ENCODE assay signal across 1 cellular context in the genomic region with DNA sequence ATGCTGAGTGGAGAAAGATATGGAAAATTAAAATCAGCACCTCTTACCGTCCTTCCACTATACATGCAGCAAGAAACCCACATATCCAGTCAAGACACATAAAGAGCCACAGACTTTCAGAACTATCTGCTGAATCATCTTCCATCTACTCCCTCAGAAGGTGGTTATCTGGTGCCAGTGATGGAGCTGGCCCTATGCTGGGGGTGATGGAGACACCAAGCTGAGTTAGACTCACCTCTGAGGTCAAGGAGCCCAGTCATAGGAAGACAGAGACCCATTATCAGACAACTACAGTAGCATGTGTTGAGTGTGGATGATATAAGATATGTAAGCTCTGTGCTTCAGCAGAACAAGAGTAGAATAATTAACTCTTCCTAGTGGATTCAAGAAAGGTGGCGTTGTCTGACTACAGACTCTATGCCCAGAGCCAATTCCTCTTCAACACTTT.
A peak's percentile ranks its signal among the peaks of the same experiment; 100 is the strongest.
TF ChIP-seq lines count a peak whose summit lies in the region.

No MANE protein-coding gene starts in this region.

TF ChIP-seq in K562, 482 proteins besides CTCF, POLR2A, EP300 and RAD21 (continued from another document and continues in another):
- TF ChIP-seq, protein P1, sequence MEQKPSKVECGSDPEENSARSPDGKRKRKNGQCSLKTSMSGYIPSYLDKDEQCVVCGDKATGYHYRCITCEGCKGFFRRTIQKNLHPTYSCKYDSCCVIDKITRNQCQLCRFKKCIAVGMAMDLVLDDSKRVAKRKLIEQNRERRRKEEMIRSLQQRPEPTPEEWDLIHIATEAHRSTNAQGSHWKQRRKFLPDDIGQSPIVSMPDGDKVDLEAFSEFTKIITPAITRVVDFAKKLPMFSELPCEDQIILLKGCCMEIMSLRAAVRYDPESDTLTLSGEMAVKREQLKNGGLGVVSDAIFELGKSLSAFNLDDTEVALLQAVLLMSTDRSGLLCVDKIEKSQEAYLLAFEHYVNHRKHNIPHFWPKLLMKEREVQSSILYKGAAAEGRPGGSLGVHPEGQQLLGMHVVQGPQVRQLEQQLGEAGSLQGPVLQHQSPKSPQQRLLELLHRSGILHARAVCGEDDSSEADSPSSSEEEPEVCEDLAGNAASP (IDR thresholded peaks at IDR 0.05) = no peak
- TF ChIP-seq MYNN (IDR thresholded peaks at IDR 0.05) (peak; percentile 96), MYNN (CRISPR knock-in tag; IDR thresholded peaks at IDR 0.05) (no peak), CTBP1 (IDR thresholded peaks at IDR 0.05; ENCODE audit: borderline replicate concordance) (peak; percentile 100), BHLHE40 (IDR thresholded peaks at IDR 0.05; ENCODE audit: low read length) (peak; percentile 24; the same call in 1 of the 2 replicates), TAF1 (IDR thresholded peaks at IDR 0.05; ENCODE audit: control insufficient read depth, extremely low read depth, insufficient read depth, low read length, severe bottlenecking) (peak; percentile 55), RCOR1 (IDR thresholded peaks at IDR 0.05; ENCODE audit: borderline replicate concordance in 1 of 2, low read depth in 2 of 2, low read length in 2 of 2) (peak; percentile 93 to 99; a peak in 3 of 4 replicates), ZC3H4 (CRISPR knock-in tag; IDR thresholded peaks at IDR 0.05; ENCODE audit: borderline replicate concordance) (no peak), ZBTB1 (CRISPR knock-in tag; IDR thresholded peaks at IDR 0.05; ENCODE audit: borderline replicate concordance, low read depth) (no peak), PTTG1 (tag; IDR thresholded peaks at IDR 0.05; ENCODE audit: low read depth) (no peak), MAZ (CRISPR knock-in tag; conservative IDR thresholded peaks at IDR 0.05 in 1 of 2, IDR thresholded peaks at IDR 0.05 in 1 of 2) (peak; percentile 36 to 75; a peak in 3 of 4 replicates), NEUROD1 (IDR thresholded peaks at IDR 0.05; ENCODE audit: borderline replicate concordance, low read depth, low read length, partially characterized antibody) (peak; percentile 63), NR2C2 (CRISPR knock-in tag; IDR thresholded peaks at IDR 0.05) (no peak), NR2C2 (tag; IDR thresholded peaks at IDR 0.05) (peak; percentile 55; the same call in 1 of the 2 replicates), MECOM (CRISPR knock-in tag; IDR thresholded peaks at IDR 0.05) (peak; percentile 97), ZNF589 (CRISPR knock-in tag; IDR thresholded peaks at IDR 0.05; ENCODE audit: low read depth) (no peak), CBX3 (IDR thresholded peaks at IDR 0.05; ENCODE audit: borderline replicate concordance in 1 of 2, low read length in 2 of 2) (peak in 1 of 2 experiments; percentile 66; a peak in 2 of 3 replicates), TEAD4 (IDR thresholded peaks at IDR 0.05; ENCODE audit: low read length) (peak; percentile 99), TEAD4 (CRISPR knock-in tag; IDR thresholded peaks at IDR 0.05; ENCODE audit: borderline replicate concordance) (no peak), TBL1XR1 (IDR thresholded peaks at IDR 0.05; ENCODE audit: low read length in 2 of 2) (peak; percentile 82 to 93), BCOR (IDR thresholded peaks at IDR 0.05) (peak; percentile 88), SMAD4 (CRISPR knock-in tag; conservative IDR thresholded peaks at IDR 0.05) (peak; percentile 95), HLTF (IDR thresholded peaks at IDR 0.05) (peak; percentile 95; the same call in 1 of the 2 replicates), NCOA1 (IDR thresholded peaks at IDR 0.05; ENCODE audit: low read depth) (peak; percentile 88; the same call in 1 of the 2 replicates), ARID1B (IDR thresholded peaks at IDR 0.05) (peak; percentile 99), HDAC3 (IDR thresholded peaks at IDR 0.05; ENCODE audit: borderline replicate concordance, partially characterized antibody) (peak; percentile 96), CXXC5 (CRISPR knock-in tag; IDR thresholded peaks at IDR 0.05) (peak; percentile 75), MXI1 (IDR thresholded peaks at IDR 0.05; ENCODE audit: low read depth, low read length) (no peak), MTA3 (IDR thresholded peaks at IDR 0.05; ENCODE audit: borderline replicate concordance) (peak; percentile 96), NFE2 (IDR thresholded peaks at IDR 0.05; ENCODE audit: low read depth) (peak; percentile 99), JUNB (CRISPR knock-in tag; conservative IDR thresholded peaks at IDR 0.05) (no peak), NCOA2 (IDR thresholded peaks at IDR 0.05; ENCODE audit: partially characterized antibody in 2 of 2) (peak; percentile 84 to 87), RBM17 (IDR thresholded peaks at IDR 0.05; ENCODE audit: borderline replicate concordance, low read depth, low read length) (no peak), CBFB (CRISPR knock-in tag; IDR thresholded peaks at IDR 0.05) (0 out of 2 replicates have a peak, but pooled peaks have one; percentile 62)
- TF ChIP-seq, protein P2, sequence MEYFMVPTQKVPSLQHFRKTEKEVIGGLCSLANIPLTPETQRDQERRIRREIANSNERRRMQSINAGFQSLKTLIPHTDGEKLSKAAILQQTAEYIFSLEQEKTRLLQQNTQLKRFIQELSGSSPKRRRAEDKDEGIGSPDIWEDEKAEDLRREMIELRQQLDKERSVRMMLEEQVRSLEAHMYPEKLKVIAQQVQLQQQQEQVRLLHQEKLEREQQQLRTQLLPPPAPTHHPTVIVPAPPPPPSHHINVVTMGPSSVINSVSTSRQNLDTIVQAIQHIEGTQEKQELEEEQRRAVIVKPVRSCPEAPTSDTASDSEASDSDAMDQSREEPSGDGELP (CRISPR knock-in tag; IDR thresholded peaks at IDR 0.05; ENCODE audit: borderline replicate concordance) = 0 out of 2 replicates have a peak, but pooled peaks have one; percentile 31
- TF ChIP-seq, protein P3, sequence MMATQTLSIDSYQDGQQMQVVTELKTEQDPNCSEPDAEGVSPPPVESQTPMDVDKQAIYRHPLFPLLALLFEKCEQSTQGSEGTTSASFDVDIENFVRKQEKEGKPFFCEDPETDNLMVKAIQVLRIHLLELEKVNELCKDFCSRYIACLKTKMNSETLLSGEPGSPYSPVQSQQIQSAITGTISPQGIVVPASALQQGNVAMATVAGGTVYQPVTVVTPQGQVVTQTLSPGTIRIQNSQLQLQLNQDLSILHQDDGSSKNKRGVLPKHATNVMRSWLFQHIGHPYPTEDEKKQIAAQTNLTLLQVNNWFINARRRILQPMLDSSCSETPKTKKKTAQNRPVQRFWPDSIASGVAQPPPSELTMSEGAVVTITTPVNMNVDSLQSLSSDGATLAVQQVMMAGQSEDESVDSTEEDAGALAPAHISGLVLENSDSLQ (IDR thresholded peaks at IDR 0.05) = peak; percentile 48; the same call in 1 of the 2 replicates
- TF ChIP-seq, protein P4, sequence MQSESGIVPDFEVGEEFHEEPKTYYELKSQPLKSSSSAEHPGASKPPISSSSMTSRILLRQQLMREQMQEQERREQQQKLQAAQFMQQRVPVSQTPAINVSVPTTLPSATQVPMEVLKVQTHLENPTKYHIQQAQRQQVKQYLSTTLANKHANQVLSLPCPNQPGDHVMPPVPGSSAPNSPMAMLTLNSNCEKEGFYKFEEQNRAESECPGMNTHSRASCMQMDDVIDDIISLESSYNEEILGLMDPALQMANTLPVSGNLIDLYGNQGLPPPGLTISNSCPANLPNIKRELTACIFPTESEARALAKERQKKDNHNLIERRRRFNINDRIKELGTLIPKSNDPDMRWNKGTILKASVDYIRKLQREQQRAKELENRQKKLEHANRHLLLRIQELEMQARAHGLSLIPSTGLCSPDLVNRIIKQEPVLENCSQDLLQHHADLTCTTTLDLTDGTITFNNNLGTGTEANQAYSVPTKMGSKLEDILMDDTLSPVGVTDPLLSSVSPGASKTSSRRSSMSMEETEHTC (IDR thresholded peaks at IDR 0.05) = peak; percentile 76
- TF ChIP-seq, protein P5, sequence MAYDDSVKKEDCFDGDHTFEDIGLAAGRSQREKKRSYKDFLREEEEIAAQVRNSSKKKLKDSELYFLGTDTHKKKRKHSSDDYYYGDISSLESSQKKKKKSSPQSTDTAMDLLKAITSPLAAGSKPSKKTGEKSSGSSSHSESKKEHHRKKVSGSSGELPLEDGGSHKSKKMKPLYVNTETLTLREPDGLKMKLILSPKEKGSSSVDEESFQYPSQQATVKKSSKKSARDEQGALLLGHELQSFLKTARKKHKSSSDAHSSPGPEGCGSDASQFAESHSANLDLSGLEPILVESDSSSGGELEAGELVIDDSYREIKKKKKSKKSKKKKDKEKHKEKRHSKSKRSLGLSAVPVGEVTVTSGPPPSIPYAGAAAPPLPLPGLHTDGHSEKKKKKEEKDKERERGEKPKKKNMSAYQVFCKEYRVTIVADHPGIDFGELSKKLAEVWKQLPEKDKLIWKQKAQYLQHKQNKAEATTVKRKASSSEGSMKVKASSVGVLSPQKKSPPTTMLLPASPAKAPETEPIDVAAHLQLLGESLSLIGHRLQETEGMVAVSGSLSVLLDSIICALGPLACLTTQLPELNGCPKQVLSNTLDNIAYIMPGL (CRISPR knock-in tag; IDR thresholded peaks at IDR 0.05) = no peak
- TF ChIP-seq, protein P6, sequence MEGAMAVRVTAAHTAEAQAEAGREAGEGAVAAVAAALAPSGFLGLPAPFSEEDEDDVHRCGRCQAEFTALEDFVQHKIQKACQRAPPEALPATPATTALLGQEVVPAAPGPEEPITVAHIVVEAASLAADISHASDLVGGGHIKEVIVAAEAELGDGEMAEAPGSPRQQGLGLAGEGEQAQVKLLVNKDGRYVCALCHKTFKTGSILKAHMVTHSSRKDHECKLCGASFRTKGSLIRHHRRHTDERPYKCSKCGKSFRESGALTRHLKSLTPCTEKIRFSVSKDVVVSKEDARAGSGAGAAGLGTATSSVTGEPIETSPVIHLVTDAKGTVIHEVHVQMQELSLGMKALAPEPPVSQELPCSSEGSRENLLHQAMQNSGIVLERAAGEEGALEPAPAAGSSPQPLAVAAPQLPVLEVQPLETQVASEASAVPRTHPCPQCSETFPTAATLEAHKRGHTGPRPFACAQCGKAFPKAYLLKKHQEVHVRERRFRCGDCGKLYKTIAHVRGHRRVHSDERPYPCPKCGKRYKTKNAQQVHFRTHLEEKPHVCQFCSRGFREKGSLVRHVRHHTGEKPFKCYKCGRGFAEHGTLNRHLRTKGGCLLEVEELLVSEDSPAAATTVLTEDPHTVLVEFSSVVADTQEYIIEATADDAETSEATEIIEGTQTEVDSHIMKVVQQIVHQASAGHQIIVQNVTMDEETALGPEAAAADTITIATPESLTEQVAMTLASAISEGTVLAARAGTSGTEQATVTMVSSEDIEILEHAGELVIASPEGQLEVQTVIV (CRISPR knock-in tag; IDR thresholded peaks at IDR 0.05; ENCODE audit: borderline replicate concordance) = no peak
- TF ChIP-seq, protein P7, sequence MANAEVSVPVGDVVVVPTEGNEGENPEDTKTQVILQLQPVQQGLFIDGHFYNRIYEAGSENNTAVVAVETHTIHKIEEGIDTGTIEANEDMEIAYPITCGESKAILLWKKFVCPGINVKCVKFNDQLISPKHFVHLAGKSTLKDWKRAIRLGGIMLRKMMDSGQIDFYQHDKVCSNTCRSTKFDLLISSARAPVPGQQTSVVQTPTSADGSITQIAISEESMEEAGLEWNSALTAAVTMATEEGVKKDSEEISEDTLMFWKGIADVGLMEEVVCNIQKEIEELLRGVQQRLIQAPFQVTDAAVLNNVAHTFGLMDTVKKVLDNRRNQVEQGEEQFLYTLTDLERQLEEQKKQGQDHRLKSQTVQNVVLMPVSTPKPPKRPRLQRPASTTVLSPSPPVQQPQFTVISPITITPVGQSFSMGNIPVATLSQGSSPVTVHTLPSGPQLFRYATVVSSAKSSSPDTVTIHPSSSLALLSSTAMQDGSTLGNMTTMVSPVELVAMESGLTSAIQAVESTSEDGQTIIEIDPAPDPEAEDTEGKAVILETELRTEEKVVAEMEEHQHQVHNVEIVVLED (CRISPR knock-in tag; IDR thresholded peaks at IDR 0.05) = no peak
- TF ChIP-seq, protein P8, sequence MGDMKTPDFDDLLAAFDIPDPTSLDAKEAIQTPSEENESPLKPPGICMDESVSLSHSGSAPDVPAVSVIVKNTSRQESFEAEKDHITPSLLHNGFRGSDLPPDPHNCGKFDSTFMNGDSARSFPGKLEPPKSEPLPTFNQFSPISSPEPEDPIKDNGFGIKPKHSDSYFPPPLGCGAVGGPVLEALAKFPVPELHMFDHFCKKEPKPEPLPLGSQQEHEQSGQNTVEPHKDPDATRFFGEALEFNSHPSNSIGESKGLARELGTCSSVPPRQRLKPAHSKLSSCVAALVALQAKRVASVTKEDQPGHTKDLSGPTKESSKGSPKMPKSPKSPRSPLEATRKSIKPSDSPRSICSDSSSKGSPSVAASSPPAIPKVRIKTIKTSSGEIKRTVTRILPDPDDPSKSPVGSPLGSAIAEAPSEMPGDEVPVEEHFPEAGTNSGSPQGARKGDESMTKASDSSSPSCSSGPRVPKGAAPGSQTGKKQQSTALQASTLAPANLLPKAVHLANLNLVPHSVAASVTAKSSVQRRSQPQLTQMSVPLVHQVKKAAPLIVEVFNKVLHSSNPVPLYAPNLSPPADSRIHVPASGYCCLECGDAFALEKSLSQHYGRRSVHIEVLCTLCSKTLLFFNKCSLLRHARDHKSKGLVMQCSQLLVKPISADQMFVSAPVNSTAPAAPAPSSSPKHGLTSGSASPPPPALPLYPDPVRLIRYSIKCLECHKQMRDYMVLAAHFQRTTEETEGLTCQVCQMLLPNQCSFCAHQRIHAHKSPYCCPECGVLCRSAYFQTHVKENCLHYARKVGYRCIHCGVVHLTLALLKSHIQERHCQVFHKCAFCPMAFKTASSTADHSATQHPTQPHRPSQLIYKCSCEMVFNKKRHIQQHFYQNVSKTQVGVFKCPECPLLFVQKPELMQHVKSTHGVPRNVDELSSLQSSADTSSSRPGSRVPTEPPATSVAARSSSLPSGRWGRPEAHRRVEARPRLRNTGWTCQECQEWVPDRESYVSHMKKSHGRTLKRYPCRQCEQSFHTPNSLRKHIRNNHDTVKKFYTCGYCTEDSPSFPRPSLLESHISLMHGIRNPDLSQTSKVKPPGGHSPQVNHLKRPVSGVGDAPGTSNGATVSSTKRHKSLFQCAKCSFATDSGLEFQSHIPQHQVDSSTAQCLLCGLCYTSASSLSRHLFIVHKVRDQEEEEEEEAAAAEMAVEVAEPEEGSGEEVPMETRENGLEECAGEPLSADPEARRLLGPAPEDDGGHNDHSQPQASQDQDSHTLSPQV (IDR thresholded peaks at IDR 0.05) = peak; percentile 77
- TF ChIP-seq, protein P9, sequence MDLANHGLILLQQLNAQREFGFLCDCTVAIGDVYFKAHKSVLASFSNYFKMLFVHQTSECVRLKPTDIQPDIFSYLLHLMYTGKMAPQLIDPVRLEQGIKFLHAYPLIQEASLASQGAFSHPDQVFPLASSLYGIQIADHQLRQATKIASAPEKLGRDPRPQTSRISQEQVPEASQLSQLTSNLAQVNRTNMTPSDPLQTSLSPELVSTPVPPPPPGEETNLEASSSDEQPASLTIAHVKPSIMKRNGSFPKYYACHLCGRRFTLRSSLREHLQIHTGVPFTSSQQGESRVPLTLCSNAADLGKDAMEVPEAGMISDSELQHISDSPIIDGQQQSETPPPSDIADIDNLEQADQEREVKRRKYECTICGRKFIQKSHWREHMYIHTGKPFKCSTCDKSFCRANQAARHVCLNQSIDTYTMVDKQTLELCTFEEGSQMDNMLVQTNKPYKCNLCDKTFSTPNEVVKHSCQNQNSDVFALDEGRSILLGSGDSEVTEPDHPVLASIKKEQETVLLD (IDR thresholded peaks at IDR 0.05) = peak; percentile 91
- TF ChIP-seq, protein P10, sequence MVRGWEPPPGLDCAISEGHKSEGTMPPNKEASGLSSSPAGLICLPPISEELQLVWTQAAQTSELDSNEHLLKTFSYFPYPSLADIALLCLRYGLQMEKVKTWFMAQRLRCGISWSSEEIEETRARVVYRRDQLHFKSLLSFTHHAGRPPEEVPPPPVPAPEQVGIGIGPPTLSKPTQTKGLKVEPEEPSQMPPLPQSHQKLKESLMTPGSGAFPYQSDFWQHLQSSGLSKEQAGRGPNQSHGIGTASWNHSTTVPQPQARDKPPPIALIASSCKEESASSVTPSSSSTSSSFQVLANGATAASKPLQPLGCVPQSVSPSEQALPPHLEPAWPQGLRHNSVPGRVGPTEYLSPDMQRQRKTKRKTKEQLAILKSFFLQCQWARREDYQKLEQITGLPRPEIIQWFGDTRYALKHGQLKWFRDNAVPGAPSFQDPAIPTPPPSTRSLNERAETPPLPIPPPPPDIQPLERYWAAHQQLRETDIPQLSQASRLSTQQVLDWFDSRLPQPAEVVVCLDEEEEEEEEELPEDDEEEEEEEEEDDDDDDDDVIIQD (CRISPR knock-in tag; IDR thresholded peaks at IDR 0.05) = no peak
